8 cellular contexts compared by ENCODE assay signal in genomic region chr7:44678468-44679179, GRCh38.
DNase-seq lines count a peak whose midpoint lies in the region; TF ChIP-seq lines count a peak whose summit lies in the region.

No MANE protein-coding gene starts in this region.

- H3K27ac ChIP-seq in RWPE1 (peak overlapping the region; percentile 93), parathyroid adenoma (peak overlapping the region; percentile 81)

- DNase-seq in EH (ENCODE audit: low read depth): peak; percentile 84
- DNase-seq in RWPE1 (ENCODE audit: low spot score): peak; percentile 65
- peak; percentile 92 for DNase-seq in fibroblast of mammary gland (ENCODE audit: low read depth)
- DNase-seq in OCI-M2 (lab: John Stamatoyannopoulos, UW; ENCODE audit: unreplicated experiment): no peak
- no peak for DNase-seq in GM19240 (ENCODE audit: insufficient read length, low spot score)
- no peak for DNase-seq in activated CD4-positive, alpha-beta T cell treated with anti-CD3 and anti-CD28 coated beads, Interleukin-2, amount 50 U/mL, for 48 hours
- DNase-seq in NK-92 treated with Interleukin-12 subunit alpha and Interleukin-12 subunit beta, amount 100 ng/mL, for 24 hours (lab: John Stamatoyannopoulos, UW): no peak

- peak overlapping the region; percentile 28 for H3K4me2 ChIP-seq in parathyroid adenoma (ENCODE audit: low read length)

- no peaks in the 10 kb centered on the region for H3K9me3 ChIP-seq in parathyroid adenoma (ENCODE audit: control insufficient read depth, low read length)

- peak overlapping the region; percentile 29 for H2AFZ ChIP-seq in parathyroid adenoma

- H3K27me3 ChIP-seq in parathyroid adenoma (ENCODE audit: control insufficient read depth, insufficient read depth, low read length): no peaks in the 10 kb centered on the region

- CTCF ChIA-PET in RWPE1 (lab: Yijun Ruan, JAX): interaction anchor here (0.6 kb wide), 2 partner anchors 39 to 458 kb away, joined by 3 to 4 read pairs; no protein-coding TSS in a partner anchor

- POLR2A ChIA-PET in RWPE1 (lab: Yijun Ruan, JAX; ENCODE audit: low non-redundant PET): no interaction called here

- peaks cover 26% of the 10 kb centered on the region for H3K4me1 ChIP-seq in parathyroid adenoma

- H3K36me3 ChIP-seq in parathyroid adenoma (ENCODE audit: control insufficient read depth, insufficient read depth, low read length): no peaks in the 10 kb centered on the region

- H3K4me3 ChIP-seq in fibroblast of mammary gland (ENCODE audit: control insufficient read depth, low read depth, low read length) (no peak overlapping the region), parathyroid adenoma (ENCODE audit: low read depth, low read length) (no peak overlapping the region)

- TF ChIP-seq CTCF in RWPE1 (conservative IDR thresholded peaks at IDR 0.05; ENCODE audit: low read depth) (no peak), fibroblast of mammary gland (conservative IDR thresholded peaks at IDR 0.05; ENCODE audit: control insufficient read depth, insufficient read depth, low read depth, low read length) (no peak), parathyroid adenoma (IDR thresholded peaks at IDR 0.05) (no peak)

- H3K79me2 ChIP-seq in parathyroid adenoma: no peaks in the 10 kb centered on the region

- no peak overlapping the region for H3K9ac ChIP-seq in parathyroid adenoma

Comparison
In these comparisons a context has a peak if more than half of its experiments do, and no peak if none do; other contexts are left out.
1. DNase-seq: peak in EH (single experiment), RWPE1 (single experiment) and fibroblast of mammary gland (single experiment); none in OCI-M2 (single experiment), GM19240 (single experiment), activated CD4-positive, alpha-beta T cell treated with anti-CD3 and anti-CD28 coated beads, Interleukin-2, amount 50 U/mL, for 48 hours (0 of 2) and NK-92 treated with Interleukin-12 subunit alpha and Interleukin-12 subunit beta, amount 100 ng/mL, for 24 hours (single experiment).